8 cellular contexts compared by ENCODE assay signal in genomic region chr21:41166947-41167346, GRCh38. TPM values are rescaled to one million over a fixed set of nuclear protein-coding genes. Genes with fewer than 3 reads are reported as not detected.
DNase-seq lines count a peak whose midpoint lies in the region; ATAC-seq and TF ChIP-seq lines count a peak whose summit lies in the region.

No MANE protein-coding gene starts in this region.

- ATAC-seq in activated CD8-positive, alpha-beta T cell treated with anti-CD3 and anti-CD28 coated beads for 36 hours: no peak
- ATAC-seq in left ventricle myocardium superior (peak; percentile 8), GM21717 (IDR thresholded peaks at IDR 0.05; ENCODE audit: unreplicated experiment) (no peak)

- H3K4me3 ChIP-seq in retinal pigment epithelial cell (ENCODE audit: low read length) (peak overlapping the region; percentile 69), HAP-1 (no peak overlapping the region)

- in situ Hi-C loops in HAP-1 (cut with MboI; ENCODE audit: low sequenced_read_pairs): no loop called here

- H3K9ac ChIP-seq in ES-I3 (ENCODE audit: low read depth, low read length): peak overlapping the region; percentile 88; the same call in 1 of the 2 replicates

- H3K36me3 Mint-ChIP-seq in activated CD8-positive, alpha-beta T cell treated with anti-CD3 and anti-CD28 coated beads for 36 hours (ENCODE audit: low read depth): no peaks in the 10 kb centered on the region

- H3K9me3 ChIP-seq in ES-I3 (ENCODE audit: control insufficient read depth, insufficient read depth, low read length) (no peaks in the 10 kb centered on the region), HAP-1 (0 out of 2 replicates have a peak, but pooled peaks cover 2% of the 10 kb centered on the region)

- CTCF ChIA-PET in activated CD8-positive, alpha-beta T cell treated with anti-CD3 and anti-CD28 coated beads for 36 hours (lab: Charles Lee): interaction anchor here (1.1 kb wide), 1 partner anchor 9 kb away, joined by 3 read pairs; no protein-coding TSS in a partner anchor

- peaks cover 7% of the 10 kb centered on the region for H3K4me1 Mint-ChIP-seq in activated CD8-positive, alpha-beta T cell treated with anti-CD3 and anti-CD28 coated beads for 36 hours (ENCODE audit: low read depth)

- intact Hi-C loops in activated CD8-positive, alpha-beta T cell treated with anti-CD3 and anti-CD28 coated beads for 36 hours (cut with micrococcal nuclease): no loop called here
- intact Hi-C loops in left ventricle myocardium superior (cut with micrococcal nuclease): no loop called here

- DNase-seq in activated CD8-positive, alpha-beta T cell treated with anti-CD3 and anti-CD28 coated beads for 36 hours: no peak
- peak; percentile 52 for DNase-seq in left ventricle myocardium superior
- DNase-seq in retinal pigment epithelial cell (ENCODE audit: low read depth): no peak
- DNase-seq in DMS 273 (lab: John Stamatoyannopoulos, UW; ENCODE audit: unreplicated experiment): no peak
- no peak for DNase-seq in COR-L47 (lab: John Stamatoyannopoulos, UW)
- DNase-seq in HAP-1 (ENCODE audit: low spot score in 2 of 2): no peak

- no peaks in the 10 kb centered on the region for H3K27me3 ChIP-seq in HAP-1 (ENCODE audit: low read depth)

- no peaks in the 10 kb centered on the region for H3K9me3 Mint-ChIP-seq in activated CD8-positive, alpha-beta T cell treated with anti-CD3 and anti-CD28 coated beads for 36 hours

- H3K27ac Mint-ChIP-seq in activated CD8-positive, alpha-beta T cell treated with anti-CD3 and anti-CD28 coated beads for 36 hours: no peak overlapping the region

- H3K36me3 ChIP-seq in ES-I3 (ENCODE audit: insufficient read depth, low read length) (no peaks in the 10 kb centered on the region), HAP-1 (replicated peaks) (no peaks in the 10 kb centered on the region)

- POLR2A ChIA-PET in activated CD8-positive, alpha-beta T cell treated with anti-CD3 and anti-CD28 coated beads for 36 hours (lab: Charles Lee): no interaction called here

- TF ChIP-seq CTCF in activated CD8-positive, alpha-beta T cell treated with anti-CD3 and anti-CD28 coated beads for 36 hours (IDR thresholded peaks at IDR 0.05): no peak
- TF ChIP-seq CTCF in retinal pigment epithelial cell (conservative IDR thresholded peaks at IDR 0.05; ENCODE audit: low read depth, low read length): no peak

- peaks cover 39% of the 10 kb centered on the region for H3K27me3 Mint-ChIP-seq in activated CD8-positive, alpha-beta T cell treated with anti-CD3 and anti-CD28 coated beads for 36 hours

- H3K4me1 ChIP-seq in ES-I3 (ENCODE audit: insufficient read depth, low read length): peaks cover 4% of the 10 kb centered on the region; the same call in 1 of the 2 replicates
- no peaks in the 10 kb centered on the region for H3K4me1 ChIP-seq in HAP-1

- peak overlapping the region; percentile 27 for H3K4me3 Mint-ChIP-seq in activated CD8-positive, alpha-beta T cell treated with anti-CD3 and anti-CD28 coated beads for 36 hours

RNA-seq across cellular contexts. Expression of gene BACE2, which starts 1.0 kb away (rescaled TPM):
- total RNA-seq in activated CD8-positive, alpha-beta T cell treated with anti-CD3 and anti-CD28 coated beads for 36 hours: 1 to 10 TPM; 1.1 to 2.0 TPM
- total RNA-seq in left ventricle myocardium superior: 12.7 TPM
